ENCODE assay signal across 2 cellular contexts in genomic region chr15:67731112-67731761, GRCh38.
TF ChIP-seq lines count a peak whose summit lies in the region.

No MANE protein-coding gene starts in this region.

TF ChIP-seq in GM23338, 12 proteins besides CTCF, POLR2A, EP300 and RAD21:
- TF ChIP-seq, protein P1, sequence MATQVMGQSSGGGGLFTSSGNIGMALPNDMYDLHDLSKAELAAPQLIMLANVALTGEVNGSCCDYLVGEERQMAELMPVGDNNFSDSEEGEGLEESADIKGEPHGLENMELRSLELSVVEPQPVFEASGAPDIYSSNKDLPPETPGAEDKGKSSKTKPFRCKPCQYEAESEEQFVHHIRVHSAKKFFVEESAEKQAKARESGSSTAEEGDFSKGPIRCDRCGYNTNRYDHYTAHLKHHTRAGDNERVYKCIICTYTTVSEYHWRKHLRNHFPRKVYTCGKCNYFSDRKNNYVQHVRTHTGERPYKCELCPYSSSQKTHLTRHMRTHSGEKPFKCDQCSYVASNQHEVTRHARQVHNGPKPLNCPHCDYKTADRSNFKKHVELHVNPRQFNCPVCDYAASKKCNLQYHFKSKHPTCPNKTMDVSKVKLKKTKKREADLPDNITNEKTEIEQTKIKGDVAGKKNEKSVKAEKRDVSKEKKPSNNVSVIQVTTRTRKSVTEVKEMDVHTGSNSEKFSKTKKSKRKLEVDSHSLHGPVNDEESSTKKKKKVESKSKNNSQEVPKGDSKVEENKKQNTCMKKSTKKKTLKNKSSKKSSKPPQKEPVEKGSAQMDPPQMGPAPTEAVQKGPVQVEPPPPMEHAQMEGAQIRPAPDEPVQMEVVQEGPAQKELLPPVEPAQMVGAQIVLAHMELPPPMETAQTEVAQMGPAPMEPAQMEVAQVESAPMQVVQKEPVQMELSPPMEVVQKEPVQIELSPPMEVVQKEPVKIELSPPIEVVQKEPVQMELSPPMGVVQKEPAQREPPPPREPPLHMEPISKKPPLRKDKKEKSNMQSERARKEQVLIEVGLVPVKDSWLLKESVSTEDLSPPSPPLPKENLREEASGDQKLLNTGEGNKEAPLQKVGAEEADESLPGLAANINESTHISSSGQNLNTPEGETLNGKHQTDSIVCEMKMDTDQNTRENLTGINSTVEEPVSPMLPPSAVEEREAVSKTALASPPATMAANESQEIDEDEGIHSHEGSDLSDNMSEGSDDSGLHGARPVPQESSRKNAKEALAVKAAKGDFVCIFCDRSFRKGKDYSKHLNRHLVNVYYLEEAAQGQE (IDR thresholded peaks at IDR 0.05; ENCODE audit: unreplicated experiment): no peak
- TF ChIP-seq ZNF462 (CRISPR knock-in tag; IDR thresholded peaks at IDR 0.05) (no peak), ZNF114 (CRISPR knock-in tag; IDR thresholded peaks at IDR 0.05) (no peak), POLR2AphosphoS5 (IDR thresholded peaks at IDR 0.05; ENCODE audit: low read depth) (no peak), ETS1 (IDR thresholded peaks at IDR 0.05) (no peak), EZH2phosphoT487 (IDR thresholded peaks at IDR 0.05; ENCODE audit: unreplicated experiment) (no peak)

TF ChIP-seq in H1, 55 proteins besides CTCF, POLR2A, EP300 and RAD21:
- no peak for TF ChIP-seq SRF (IDR thresholded peaks at IDR 0.05; ENCODE audit: low read depth, low read length)
- TF ChIP-seq TBP (IDR thresholded peaks at IDR 0.05; ENCODE audit: low read depth, low read length): no peak
- no peak for TF ChIP-seq KDM1A (IDR thresholded peaks at IDR 0.05; ENCODE audit: borderline replicate concordance, low read length)
- no peak for TF ChIP-seq YY1 (IDR thresholded peaks at IDR 0.05; ENCODE audit: low read depth, low read length)
- TF ChIP-seq EZH2 (IDR thresholded peaks at IDR 0.05; ENCODE audit: low read depth, low read length, severe bottlenecking): no peak
- TF ChIP-seq CEBPB (IDR thresholded peaks at IDR 0.05; ENCODE audit: low read depth, low read length): 0 out of 2 replicates have a peak, but pooled peaks have one; percentile 43
- TF ChIP-seq MAFK (IDR thresholded peaks at IDR 0.05; ENCODE audit: low read depth, low read length): no peak
- TF ChIP-seq TAF1 (IDR thresholded peaks at IDR 0.05; ENCODE audit: low read depth, low read length): no peak
- no peak for TF ChIP-seq KDM5A (IDR thresholded peaks at IDR 0.05; ENCODE audit: low read length)
- TF ChIP-seq SIRT6 (IDR thresholded peaks at IDR 0.05; ENCODE audit: low read length): no peak
- TF ChIP-seq POU5F1 (IDR thresholded peaks at IDR 0.05; ENCODE audit: low read depth, low read length): no peak
- TF ChIP-seq SAP30 (IDR thresholded peaks at IDR 0.05; ENCODE audit: insufficient read depth, insufficient replicate concordance, low read length): no peak
- no peak for TF ChIP-seq ASH2L (IDR thresholded peaks at IDR 0.05; ENCODE audit: low read length)
- no peak for TF ChIP-seq BCL11A (IDR thresholded peaks at IDR 0.05; ENCODE audit: low read depth in 2 of 2, low read length in 2 of 2)
- no peak for TF ChIP-seq SP1 (IDR thresholded peaks at IDR 0.05; ENCODE audit: low read depth, low read length)
- 0 out of 2 replicates have a peak, but pooled peaks have one; percentile 26 for TF ChIP-seq CREB1 (IDR thresholded peaks at IDR 0.05)
